In the genomic region with DNA sequence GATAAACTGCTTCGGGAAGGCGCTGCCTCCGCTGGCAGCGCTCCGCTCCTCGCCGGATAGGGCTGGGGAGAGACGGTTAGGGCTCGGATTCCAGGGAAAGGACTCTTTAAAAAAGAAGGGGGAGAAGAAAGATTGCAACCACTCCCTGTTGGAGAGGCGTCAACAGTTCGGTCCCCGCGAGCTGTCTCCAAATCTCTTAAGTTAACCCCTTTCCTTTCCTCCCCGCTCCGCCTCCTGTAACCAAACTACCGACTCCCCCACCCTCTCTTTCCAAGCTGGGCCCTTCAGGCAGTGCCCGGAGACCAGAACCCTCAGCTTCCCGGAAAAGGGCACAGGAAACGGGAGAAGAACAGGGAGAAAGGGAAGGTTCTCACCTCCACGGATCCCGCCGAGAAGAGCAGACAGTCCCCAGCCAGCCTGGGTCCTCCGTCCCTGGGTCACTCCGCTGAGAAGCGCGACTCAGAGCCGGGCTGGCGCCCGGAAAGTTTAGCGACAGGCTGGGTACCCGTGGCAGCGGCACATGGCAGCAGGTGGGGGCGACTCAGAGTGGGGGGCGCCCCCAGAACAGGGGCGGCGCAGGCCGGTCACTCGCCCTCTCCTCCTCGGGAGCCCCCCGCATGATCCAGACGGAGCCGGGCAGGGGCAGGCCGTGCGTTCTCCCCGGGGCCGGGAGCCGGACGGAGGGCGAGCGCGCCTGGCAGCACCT, we compare ENCODE assay signal across 8 cellular contexts. TPM values are rescaled to one million over a fixed set of nuclear protein-coding genes. Genes with fewer than 3 reads are reported as not detected.
DNase-seq lines count a peak whose midpoint lies in the region; ATAC-seq and TF ChIP-seq lines count a peak whose summit lies in the region.

No MANE protein-coding gene starts in this region.

- H3K4me2 ChIP-seq in SK-N-SH: peak overlapping the region; percentile 99

- TF ChIP-seq CTCF in C4-2B (conservative IDR thresholded peaks at IDR 0.05) (no peak), SK-N-SH (IDR thresholded peaks at IDR 0.05) (no peak), thoracic aorta (IDR thresholded peaks at IDR 0.05) (no peak)

- DNase-seq in GM19238 (ENCODE audit: insufficient read length, low spot score) (peak; percentile 30), SK-N-SH (no peak), dermis blood vessel endothelial cell (peak; percentile 15), thoracic aorta (ENCODE audit: low spot score) (no peak), EL (no peak)

- no peaks in the 10 kb centered on the region for H4K20me1 ChIP-seq in SK-N-SH (ENCODE audit: insufficient read depth)

- H3F3A ChIP-seq in SK-N-SH (replicated peaks; ENCODE audit: insufficient read depth): no peaks in the 10 kb centered on the region

- POLR2A ChIA-PET in SK-N-SH (lab: Yijun Ruan, JAX): no interaction called here

- no peaks in the 10 kb centered on the region for H3K9me2 ChIP-seq in SK-N-SH

- 1% methylated on average over 28 of the region's 51 CpGs for WGBS in SK-N-SH (ENCODE audit: low lambda C conversion rate)
- WGBS in mesodermal cell (ENCODE audit: insufficient coverage in 2 of 2), 2 experiments: 0 to 1% methylated on average over 33 to 46 of the region's 51 CpGs

- H3K4me3 ChIP-seq in SK-N-SH (ENCODE audit: low read depth in 2 of 2, low read length in 1 of 2): peak overlapping the region; percentile 79 to 89
- peak overlapping the region; percentile 69 for H3K4me3 ChIP-seq in mesodermal cell (ENCODE audit: extremely low read depth, insufficient read depth, low read length, poor library complexity, severe bottlenecking)
- peak overlapping the region; percentile 93 for H3K4me3 ChIP-seq in thoracic aorta

- H3K9me3 ChIP-seq in SK-N-SH: no peaks in the 10 kb centered on the region
- H3K9me3 ChIP-seq in mesodermal cell (ENCODE audit: control insufficient read depth, low read length): no peaks in the 10 kb centered on the region
- H3K9me3 ChIP-seq in thoracic aorta: no peaks in the 10 kb centered on the region

- TF ChIP-seq EP300 in SK-N-SH (IDR thresholded peaks at IDR 0.05; ENCODE audit: borderline replicate concordance in 1 of 2, low read depth in 1 of 2, low read length in 1 of 2): no peak

- CTCF ChIA-PET in SK-N-SH (lab: Yijun Ruan, JAX): interaction anchor here (0.7 to 5.7 kb wide), 10 partner anchors 13 to 303 kb away, joined by 3 to 36 read pairs (median 6); no protein-coding TSS in a partner anchor

- H3K4me1 ChIP-seq in SK-N-SH (ENCODE audit: control insufficient read depth in 1 of 2, insufficient read depth in 2 of 2, low read depth in 1 of 2, low read length in 1 of 2) (peaks cover 0 to 18% of the 10 kb centered on the region in 2 experiments; a peak in 1 of 4 replicates), mesodermal cell (ENCODE audit: control insufficient read depth, insufficient read depth, low read length, poor library complexity, severe bottlenecking) (peaks cover 12% of the 10 kb centered on the region), thoracic aorta (ENCODE audit: control insufficient read depth in 1 of 2, low read depth in 2 of 2) (peaks cover 8 to 22% of the 10 kb centered on the region in 2 donors)

- peak overlapping the region; percentile 97 for H3K27ac ChIP-seq in C4-2B
- peak overlapping the region; percentile 11 to 33; a peak in 2 of 4 replicates for H3K27ac ChIP-seq in SK-N-SH (ENCODE audit: low read depth in 2 of 2, low read length in 1 of 2)
- no peak overlapping the region for H3K27ac ChIP-seq in mesodermal cell (ENCODE audit: low read depth, low read length, severe bottlenecking)
- H3K27ac ChIP-seq in thoracic aorta: peak overlapping the region; percentile 56 to 68

- no peaks in the 10 kb centered on the region for H3K27me3 ChIP-seq in SK-N-SH (ENCODE audit: insufficient read depth)
- no peaks in the 10 kb centered on the region for H3K27me3 ChIP-seq in thoracic aorta (replicated peaks; ENCODE audit: insufficient read depth)

- H3K9ac ChIP-seq in SK-N-SH: peak overlapping the region; percentile 69

- H3K36me3 ChIP-seq in SK-N-SH (replicated peaks in 1 of 2; ENCODE audit: control insufficient read depth in 1 of 2, insufficient read depth in 2 of 2, low read length in 1 of 2) (peaks cover 3 to 5% of the 10 kb centered on the region in 2 experiments), mesodermal cell (ENCODE audit: control insufficient read depth, insufficient read depth, low read length) (no peaks in the 10 kb centered on the region), thoracic aorta (no peaks in the 10 kb centered on the region)

- H3K79me2 ChIP-seq in SK-N-SH (ENCODE audit: insufficient read depth): no peaks in the 10 kb centered on the region

- H2AFZ ChIP-seq in SK-N-SH (ENCODE audit: low read depth): peak overlapping the region; percentile 99

- ATAC-seq in HG03280 (IDR thresholded peaks at IDR 0.05; ENCODE audit: unreplicated experiment): peak; percentile 17
- ATAC-seq in thoracic aorta (ENCODE audit: insufficient number of reproducible peaks, low FRiP score, low read depth): no peak

- no peak for TF ChIP-seq RAD21 in SK-N-SH (IDR thresholded peaks at IDR 0.05; ENCODE audit: low read length)

TF ChIP-seq in SK-N-SH, 30 proteins besides CTCF, POLR2A, EP300 and RAD21:
- TF ChIP-seq, protein P1, sequence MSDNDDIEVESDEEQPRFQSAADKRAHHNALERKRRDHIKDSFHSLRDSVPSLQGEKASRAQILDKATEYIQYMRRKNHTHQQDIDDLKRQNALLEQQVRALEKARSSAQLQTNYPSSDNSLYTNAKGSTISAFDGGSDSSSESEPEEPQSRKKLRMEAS (IDR thresholded peaks at IDR 0.05; ENCODE audit: low read depth): no peak
- TF ChIP-seq TAF1 (IDR thresholded peaks at IDR 0.05; ENCODE audit: borderline replicate concordance, low read depth, low read length): no peak
- no peak for TF ChIP-seq RFX5 (IDR thresholded peaks at IDR 0.05; ENCODE audit: low read length)
- no peak for TF ChIP-seq FOXM1 (IDR thresholded peaks at IDR 0.05; ENCODE audit: low read depth)
- no peak for TF ChIP-seq YY1 (IDR thresholded peaks at IDR 0.05; ENCODE audit: low read depth)
- no peak for TF ChIP-seq MXI1 (IDR thresholded peaks at IDR 0.05; ENCODE audit: low read depth, low read length)
- TF ChIP-seq, protein P2, sequence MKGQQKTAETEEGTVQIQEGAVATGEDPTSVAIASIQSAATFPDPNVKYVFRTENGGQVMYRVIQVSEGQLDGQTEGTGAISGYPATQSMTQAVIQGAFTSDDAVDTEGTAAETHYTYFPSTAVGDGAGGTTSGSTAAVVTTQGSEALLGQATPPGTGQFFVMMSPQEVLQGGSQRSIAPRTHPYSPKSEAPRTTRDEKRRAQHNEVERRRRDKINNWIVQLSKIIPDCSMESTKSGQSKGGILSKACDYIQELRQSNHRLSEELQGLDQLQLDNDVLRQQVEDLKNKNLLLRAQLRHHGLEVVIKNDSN (IDR thresholded peaks at IDR 0.05; ENCODE audit: borderline replicate concordance, low read depth): no peak

RNA-seq across cellular contexts. Expression of a gene that starts 0.7 kb away (rescaled TPM):
- polyA plus RNA-seq in SK-N-SH (2012; rRNA removed): 0.52 and 0.72 TPM in 2 replicates
- polyA plus RNA-seq in SK-N-SH (2012; cell fraction: cytosol; rRNA removed): 0.66 and 0.72 TPM in 2 replicates
- polyA plus RNA-seq in SK-N-SH (2012; cell fraction: nucleus; rRNA removed): 0.41 and 0.66 TPM in 2 replicates
- total RNA-seq in dermis blood vessel endothelial cell: 5.3 and 5.4 TPM in 2 replicates
- polyA plus RNA-seq in mesodermal cell (2013, experiment 1 of 2): 0.81 TPM
- polyA plus RNA-seq in mesodermal cell (2013, experiment 2 of 2): 1.2 TPM
- 1 to 10 TPM; 4.1 to 6.6 TPM for total RNA-seq in thoracic aorta

RNA-seq across cellular contexts. Expression of a gene that starts 57.6 kb away (rescaled TPM):
- polyA plus RNA-seq in SK-N-SH (2012; rRNA removed): 8.7 and 10.0 TPM in 2 replicates
- polyA plus RNA-seq in SK-N-SH (2012; cell fraction: cytosol; rRNA removed): 12.3 and 13.0 TPM in 2 replicates
- 9.4 and 13.2 TPM in 2 replicates for polyA plus RNA-seq in SK-N-SH (2012; cell fraction: nucleus; rRNA removed)
- total RNA-seq in dermis blood vessel endothelial cell (30.3 and 53.9 TPM in 2 replicates), thoracic aorta (10 to 100 TPM; 17.7 to 29.8 TPM)
- 22.3 TPM for polyA plus RNA-seq in mesodermal cell (2013, experiment 1 of 2)
- polyA plus RNA-seq in mesodermal cell (2013, experiment 2 of 2): 27.3 TPM

Comparison
In these comparisons a context has a peak if more than half of its experiments do, and no peak if none do; other contexts are left out.
1. DNase-seq: peak in GM19238 (single experiment) and dermis blood vessel endothelial cell (single experiment); none in SK-N-SH (single experiment), thoracic aorta (single experiment) and EL (single experiment).
2. Peak in every context shown above with its lines, with median percentiles within 50 percentile points of each other: H3K4me3 ChIP-seq.